1 cellular context compared by ENCODE assay signal in genomic region chr12:54601841-54602240, GRCh38.
TF ChIP-seq lines count a peak whose summit lies in the region.

No MANE protein-coding gene starts in this region.

TF ChIP-seq in GM23338, 12 proteins besides CTCF, POLR2A, EP300 and RAD21 (continued from another document):
- TF ChIP-seq, protein P1, sequence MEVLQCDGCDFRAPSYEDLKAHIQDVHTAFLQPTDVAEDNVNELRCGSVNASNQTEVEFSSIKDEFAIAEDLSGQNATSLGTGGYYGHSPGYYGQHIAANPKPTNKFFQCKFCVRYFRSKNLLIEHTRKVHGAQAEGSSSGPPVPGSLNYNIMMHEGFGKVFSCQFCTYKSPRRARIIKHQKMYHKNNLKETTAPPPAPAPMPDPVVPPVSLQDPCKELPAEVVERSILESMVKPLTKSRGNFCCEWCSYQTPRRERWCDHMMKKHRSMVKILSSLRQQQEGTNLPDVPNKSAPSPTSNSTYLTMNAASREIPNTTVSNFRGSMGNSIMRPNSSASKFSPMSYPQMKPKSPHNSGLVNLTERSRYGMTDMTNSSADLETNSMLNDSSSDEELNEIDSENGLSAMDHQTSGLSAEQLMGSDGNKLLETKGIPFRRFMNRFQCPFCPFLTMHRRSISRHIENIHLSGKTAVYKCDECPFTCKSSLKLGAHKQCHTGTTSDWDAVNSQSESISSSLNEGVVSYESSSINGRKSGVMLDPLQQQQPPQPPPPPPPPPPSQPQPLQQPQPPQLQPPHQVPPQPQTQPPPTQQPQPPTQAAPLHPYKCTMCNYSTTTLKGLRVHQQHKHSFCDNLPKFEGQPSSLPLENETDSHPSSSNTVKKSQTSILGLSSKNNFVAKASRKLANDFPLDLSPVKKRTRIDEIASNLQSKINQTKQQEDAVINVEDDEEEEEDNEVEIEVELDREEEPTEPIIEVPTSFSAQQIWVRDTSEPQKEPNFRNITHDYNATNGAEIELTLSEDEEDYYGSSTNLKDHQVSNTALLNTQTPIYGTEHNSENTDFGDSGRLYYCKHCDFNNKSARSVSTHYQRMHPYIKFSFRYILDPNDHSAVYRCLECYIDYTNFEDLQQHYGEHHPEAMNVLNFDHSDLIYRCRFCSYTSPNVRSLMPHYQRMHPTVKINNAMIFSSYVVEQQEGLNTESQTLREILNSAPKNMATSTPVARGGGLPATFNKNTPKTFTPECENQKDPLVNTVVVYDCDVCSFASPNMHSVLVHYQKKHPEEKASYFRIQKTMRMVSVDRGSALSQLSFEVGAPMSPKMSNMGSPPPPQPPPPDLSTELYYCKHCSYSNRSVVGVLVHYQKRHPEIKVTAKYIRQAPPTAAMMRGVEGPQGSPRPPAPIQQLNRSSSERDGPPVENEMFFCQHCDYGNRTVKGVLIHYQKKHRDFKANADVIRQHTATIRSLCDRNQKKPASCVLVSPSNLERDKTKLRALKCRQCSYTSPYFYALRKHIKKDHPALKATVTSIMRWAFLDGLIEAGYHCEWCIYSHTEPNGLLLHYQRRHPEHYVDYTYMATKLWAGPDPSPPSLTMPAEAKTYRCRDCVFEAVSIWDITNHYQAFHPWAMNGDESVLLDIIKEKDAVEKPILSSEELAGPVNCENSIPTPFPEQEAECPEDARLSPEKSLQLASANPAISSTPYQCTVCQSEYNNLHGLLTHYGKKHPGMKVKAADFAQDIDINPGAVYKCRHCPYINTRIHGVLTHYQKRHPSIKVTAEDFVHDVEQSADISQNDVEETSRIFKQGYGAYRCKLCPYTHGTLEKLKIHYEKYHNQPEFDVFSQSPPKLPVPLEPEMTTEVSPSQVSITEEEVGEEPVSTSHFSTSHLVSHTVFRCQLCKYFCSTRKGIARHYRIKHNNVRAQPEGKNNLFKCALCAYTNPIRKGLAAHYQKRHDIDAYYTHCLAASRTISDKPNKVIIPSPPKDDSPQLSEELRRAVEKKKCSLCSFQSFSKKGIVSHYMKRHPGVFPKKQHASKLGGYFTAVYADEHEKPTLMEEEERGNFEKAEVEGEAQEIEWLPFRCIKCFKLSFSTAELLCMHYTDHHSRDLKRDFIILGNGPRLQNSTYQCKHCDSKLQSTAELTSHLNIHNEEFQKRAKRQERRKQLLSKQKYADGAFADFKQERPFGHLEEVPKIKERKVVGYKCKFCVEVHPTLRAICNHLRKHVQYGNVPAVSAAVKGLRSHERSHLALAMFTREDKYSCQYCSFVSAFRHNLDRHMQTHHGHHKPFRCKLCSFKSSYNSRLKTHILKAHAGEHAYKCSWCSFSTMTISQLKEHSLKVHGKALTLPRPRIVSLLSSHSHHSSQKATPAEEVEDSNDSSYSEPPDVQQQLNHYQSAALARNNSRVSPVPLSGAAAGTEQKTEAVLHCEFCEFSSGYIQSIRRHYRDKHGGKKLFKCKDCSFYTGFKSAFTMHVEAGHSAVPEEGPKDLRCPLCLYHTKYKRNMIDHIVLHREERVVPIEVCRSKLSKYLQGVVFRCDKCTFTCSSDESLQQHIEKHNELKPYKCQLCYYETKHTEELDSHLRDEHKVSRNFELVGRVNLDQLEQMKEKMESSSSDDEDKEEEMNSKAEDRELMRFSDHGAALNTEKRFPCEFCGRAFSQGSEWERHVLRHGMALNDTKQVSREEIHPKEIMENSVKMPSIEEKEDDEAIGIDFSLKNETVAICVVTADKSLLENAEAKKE (CRISPR knock-in tag; IDR thresholded peaks at IDR 0.05) = no peak
- TF ChIP-seq STAT1 (IDR thresholded peaks at IDR 0.05; ENCODE audit: unreplicated experiment) (no peak), NANOG (IDR thresholded peaks at IDR 0.05; ENCODE audit: borderline replicate concordance) (no peak), ETS1 (IDR thresholded peaks at IDR 0.05) (no peak), ZNF331 (CRISPR knock-in tag; IDR thresholded peaks at IDR 0.05; ENCODE audit: low read depth) (no peak), EZH2phosphoT487 (IDR thresholded peaks at IDR 0.05; ENCODE audit: unreplicated experiment) (no peak), ZNF114 (CRISPR knock-in tag; IDR thresholded peaks at IDR 0.05) (no peak), EZH2 (IDR thresholded peaks at IDR 0.05; ENCODE audit: low read depth, unreplicated experiment) (no peak)
- TF ChIP-seq, protein P2, sequence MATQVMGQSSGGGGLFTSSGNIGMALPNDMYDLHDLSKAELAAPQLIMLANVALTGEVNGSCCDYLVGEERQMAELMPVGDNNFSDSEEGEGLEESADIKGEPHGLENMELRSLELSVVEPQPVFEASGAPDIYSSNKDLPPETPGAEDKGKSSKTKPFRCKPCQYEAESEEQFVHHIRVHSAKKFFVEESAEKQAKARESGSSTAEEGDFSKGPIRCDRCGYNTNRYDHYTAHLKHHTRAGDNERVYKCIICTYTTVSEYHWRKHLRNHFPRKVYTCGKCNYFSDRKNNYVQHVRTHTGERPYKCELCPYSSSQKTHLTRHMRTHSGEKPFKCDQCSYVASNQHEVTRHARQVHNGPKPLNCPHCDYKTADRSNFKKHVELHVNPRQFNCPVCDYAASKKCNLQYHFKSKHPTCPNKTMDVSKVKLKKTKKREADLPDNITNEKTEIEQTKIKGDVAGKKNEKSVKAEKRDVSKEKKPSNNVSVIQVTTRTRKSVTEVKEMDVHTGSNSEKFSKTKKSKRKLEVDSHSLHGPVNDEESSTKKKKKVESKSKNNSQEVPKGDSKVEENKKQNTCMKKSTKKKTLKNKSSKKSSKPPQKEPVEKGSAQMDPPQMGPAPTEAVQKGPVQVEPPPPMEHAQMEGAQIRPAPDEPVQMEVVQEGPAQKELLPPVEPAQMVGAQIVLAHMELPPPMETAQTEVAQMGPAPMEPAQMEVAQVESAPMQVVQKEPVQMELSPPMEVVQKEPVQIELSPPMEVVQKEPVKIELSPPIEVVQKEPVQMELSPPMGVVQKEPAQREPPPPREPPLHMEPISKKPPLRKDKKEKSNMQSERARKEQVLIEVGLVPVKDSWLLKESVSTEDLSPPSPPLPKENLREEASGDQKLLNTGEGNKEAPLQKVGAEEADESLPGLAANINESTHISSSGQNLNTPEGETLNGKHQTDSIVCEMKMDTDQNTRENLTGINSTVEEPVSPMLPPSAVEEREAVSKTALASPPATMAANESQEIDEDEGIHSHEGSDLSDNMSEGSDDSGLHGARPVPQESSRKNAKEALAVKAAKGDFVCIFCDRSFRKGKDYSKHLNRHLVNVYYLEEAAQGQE (IDR thresholded peaks at IDR 0.05; ENCODE audit: unreplicated experiment) = no peak
TF ChIP-seq in GM23338: peak in this region for 0.
